Comparison of ENCODE assay signal across 1 cellular context in the genomic region with DNA sequence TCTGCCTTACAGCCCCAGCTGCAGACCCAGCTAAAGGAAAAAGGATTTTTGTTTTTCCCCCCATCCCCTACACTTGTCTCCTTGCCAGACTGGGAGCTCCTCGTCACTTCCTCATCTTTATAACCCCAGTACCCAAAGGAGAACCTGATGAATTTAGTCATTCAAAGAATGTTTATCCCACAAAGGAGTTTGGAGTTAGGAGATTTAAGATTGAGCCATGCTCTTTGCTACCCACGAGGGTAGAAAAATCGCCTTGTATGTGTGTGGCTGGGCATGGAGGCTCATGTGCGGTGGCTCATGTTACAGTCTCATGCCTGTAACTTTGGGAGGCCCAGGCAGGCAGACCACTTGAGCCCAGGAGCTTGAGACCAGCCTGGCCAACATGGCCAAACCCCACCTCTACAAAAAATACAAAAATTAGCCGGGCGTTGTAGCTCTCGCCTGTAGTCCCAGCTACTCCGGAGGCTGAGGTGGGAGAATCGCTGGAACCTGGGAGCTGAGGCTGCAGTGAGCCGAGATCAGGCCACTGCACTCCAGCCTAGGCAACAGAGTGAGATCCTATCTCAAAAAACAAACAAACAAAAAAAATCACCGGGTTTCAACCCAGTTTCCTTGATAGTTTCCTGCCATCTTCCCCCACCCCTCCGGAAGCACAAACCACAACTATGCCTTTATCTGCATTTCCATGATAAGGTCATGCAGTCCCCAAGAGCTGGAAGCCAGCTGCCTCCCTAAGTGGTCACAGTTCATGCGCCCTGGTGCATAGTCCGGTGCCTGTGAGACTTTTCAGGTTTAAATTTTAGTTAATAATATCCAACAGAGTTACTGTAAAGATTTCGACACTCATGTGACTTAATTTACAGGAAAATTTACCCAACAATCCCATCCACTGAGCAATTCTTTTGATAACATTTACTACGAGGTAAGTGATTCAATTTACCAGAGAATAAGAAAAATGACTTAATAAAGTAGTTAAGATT.
TF ChIP-seq lines count a peak whose summit lies in the region.

No MANE protein-coding gene starts in this region.

TF ChIP-seq in IMR-90, 13 proteins besides CTCF, POLR2A, EP300 and RAD21:
- 0 out of 2 replicates have a peak, but pooled peaks have one; percentile 5 for TF ChIP-seq CEBPB (IDR thresholded peaks at IDR 0.05; ENCODE audit: low read depth, low read length)
- peak; percentile 23; the same call in 1 of the 2 replicates for TF ChIP-seq MXI1 (IDR thresholded peaks at IDR 0.05; ENCODE audit: borderline replicate concordance, low read depth, low read length)
- TF ChIP-seq CHD1 (IDR thresholded peaks at IDR 0.05; ENCODE audit: low read depth, low read length), result no peak
